21 cellular contexts compared by ENCODE assay signal in genomic region chr21:21547368-21547953, GRCh38.
DNase-seq lines count a peak whose midpoint lies in the region; ATAC-seq and TF ChIP-seq lines count a peak whose summit lies in the region.
"Had no signal": no experiment of that assay in that cellular context is flagged by ENCODE, and none has a peak within 500 bp of the region (broad histone marks: within the 10 kb centered on the region; RNA-seq: fewer than 3 reads in every experiment).

No MANE protein-coding gene starts in this region.

- no peaks in the 10 kb centered on the region for H4K20me1 ChIP-seq in SU-DHL-6 (ENCODE audit: low read depth, low read length)

- intact Hi-C loops in natural killer cell (cut with micrococcal nuclease): no loop called here

- H3K27me3 ChIP-seq in SU-DHL-6 (ENCODE audit: low read length): no peaks in the 10 kb centered on the region
- H3K27me3 ChIP-seq: breast epithelium, gastroesophageal sphincter, SJSA1, upper lobe of right lung had no signal

- H3K36me3 Mint-ChIP-seq in nephron (ENCODE audit: low read depth) (no peaks in the 10 kb centered on the region), natural killer cell (peaks cover 5% of the 10 kb centered on the region)
- H3K36me3 Mint-ChIP-seq: memory B cell had no signal

- H3K36me3 ChIP-seq in SU-DHL-6 (ENCODE audit: low read length): no peaks in the 10 kb centered on the region
- H3K36me3 ChIP-seq: breast epithelium, gastroesophageal sphincter, prostate gland, SJSA1, upper lobe of right lung had no signal

- H2AFZ ChIP-seq in SU-DHL-6 (ENCODE audit: low read depth, low read length, severe bottlenecking): peak overlapping the region; percentile 48

- H3K79me2 ChIP-seq in SU-DHL-6 (ENCODE audit: insufficient read depth, low read length): no peaks in the 10 kb centered on the region

- ATAC-seq in natural killer cell: no peak
- ATAC-seq: activated naive CD8-positive, alpha-beta T cell treated with anti-CD3 and anti-CD28 coated beads, Interleukin-2, amount 50 U/mL, for 24 hours; gastroesophageal sphincter; stimulated activated naive CD8-positive, alpha-beta T cell treated with anti-CD3 and anti-CD28 coated beads, Interleukin-15, amount 100 ng/mL, for 72 hours; upper lobe of right lung had no signal

- peak overlapping the region; percentile 24 for H3K4me2 ChIP-seq in SU-DHL-6 (ENCODE audit: low read depth, low read length, poor library complexity, severe bottlenecking)

- TF ChIP-seq CTCF in SU-DHL-6 (IDR thresholded peaks at IDR 0.05; ENCODE audit: insufficient read depth, low read length, poor library complexity, severe bottlenecking): no peak
- no peak for TF ChIP-seq CTCF in nephron (IDR thresholded peaks at IDR 0.05; ENCODE audit: unreplicated experiment in 3 of 3)
- TF ChIP-seq CTCF in natural killer cell (IDR thresholded peaks at IDR 0.05): no peak

- no peaks in the 10 kb centered on the region for H3K9me2 ChIP-seq in SU-DHL-6 (replicated peaks; ENCODE audit: insufficient read depth, low read length)

- H3K9me3 Mint-ChIP-seq in nephron (peaks cover 5% of the 10 kb centered on the region), natural killer cell (peaks cover 5 to 9% of the 10 kb centered on the region in 2 donors)
- H3K9me3 Mint-ChIP-seq: nephron progenitor cell had no signal

- H3K9me3 ChIP-seq in SU-DHL-6 (ENCODE audit: insufficient read depth, low read length): no peaks in the 10 kb centered on the region
- H3K9me3 ChIP-seq: breast epithelium, gastroesophageal sphincter, prostate gland, SJSA1, upper lobe of right lung had no signal

- H3K27ac ChIP-seq in SU-DHL-6 (ENCODE audit: low read depth, low read length): no peak overlapping the region
- H3K27ac ChIP-seq: breast epithelium, gastroesophageal sphincter, prostate gland, SJSA1, skin epidermis, upper lobe of right lung had no signal

- H3K27me3 Mint-ChIP-seq in nephron (ENCODE audit: low read depth) (no peaks in the 10 kb centered on the region), natural killer cell (ENCODE audit: low read depth in 2 of 2) (no peaks in the 10 kb centered on the region)
- H3K27me3 Mint-ChIP-seq: activated naive CD8-positive, alpha-beta T cell treated with anti-CD3 and anti-CD28 coated beads, Interleukin-2, amount 50 U/mL, for 24 hours; memory B cell; stimulated activated naive CD8-positive, alpha-beta T cell treated with anti-CD3 and anti-CD28 coated beads, Interleukin-15, amount 100 ng/mL, for 72 hours had no signal

- no peak overlapping the region for H3K9ac ChIP-seq in SU-DHL-6 (ENCODE audit: low read length)

- H3K27ac Mint-ChIP-seq in nephron (peak overlapping the region in 2 of 3 experiments; percentile 10 to 32), natural killer cell (no peak overlapping the region)
- H3K27ac Mint-ChIP-seq: activated naive CD8-positive, alpha-beta T cell treated with anti-CD3 and anti-CD28 coated beads, Interleukin-2, amount 50 U/mL, for 24 hours; activated T-helper 2 cell treated with anti-CD3 and anti-CD28 coated beads, Interferon-gamma antibody, Interleukin-2, Interleukin-4, amounts not matched to agents 10 μg/mL and 5 μg/mL and 100 μg/mL, durations not matched to agents 14 hours and 24 hours and 36 hours; memory B cell; nephron progenitor cell; stimulated activated naive CD8-positive, alpha-beta T cell treated with anti-CD3 and anti-CD28 coated beads, Interleukin-15, amount 100 ng/mL, for 72 hours had no signal

- H3K4me1 Mint-ChIP-seq in nephron: peaks cover 8% of the 10 kb centered on the region
- no peaks in the 10 kb centered on the region for H3K4me1 Mint-ChIP-seq in natural killer cell
- H3K4me1 Mint-ChIP-seq: activated naive CD8-positive, alpha-beta T cell treated with anti-CD3 and anti-CD28 coated beads, Interleukin-2, amount 50 U/mL, for 24 hours; memory B cell; nephron progenitor cell; stimulated activated naive CD8-positive, alpha-beta T cell treated with anti-CD3 and anti-CD28 coated beads, Interleukin-15, amount 100 ng/mL, for 72 hours had no signal

- no peak overlapping the region for H3K4me3 ChIP-seq in SU-DHL-6 (ENCODE audit: insufficient read depth, low read length, poor library complexity, severe bottlenecking)
- H3K4me3 ChIP-seq: breast epithelium, gastroesophageal sphincter, prostate gland, SJSA1, skin epidermis, upper lobe of right lung had no signal

- DNase-seq in LHCN-M2 (ENCODE audit: low read depth): peak; percentile 41
- DNase-seq in NCI-H2227 treated with DMSO at 0.1 percent for 48 hours (lab: John Stamatoyannopoulos, UW): peak; percentile 98
- DNase-seq in NCI-H82 (lab: John Stamatoyannopoulos, UW): no peak
- DNase-seq in natural killer cell: no peak
- DNase-seq in stimulated activated CD4-positive, alpha-beta T cell treated with anti-CD3 and anti-CD28 coated beads, Interleukin-1b, Interleukin-23, amount 100 ng/mL, for 48 hours: no peak
- DNase-seq: activated naive CD8-positive, alpha-beta T cell treated with anti-CD3 and anti-CD28 coated beads, Interleukin-2, amount 50 U/mL, for 24 hours; NCI-H2171 treated with DMSO at 0.1 percent for 48 hours; nephron progenitor cell; stimulated activated CD4-positive, alpha-beta T cell treated with anti-CD3 and anti-CD28 coated beads, Interleukin-2, amount 100 ng/mL, for 48 hours; stimulated activated naive CD8-positive, alpha-beta T cell treated with anti-CD3 and anti-CD28 coated beads, Interleukin-15, amount 100 ng/mL, for 72 hours; T1000; upper lobe of right lung had no signal

- H3F3A ChIP-seq in SU-DHL-6 (ENCODE audit: insufficient read depth): no peaks in the 10 kb centered on the region

- H3K4me3 Mint-ChIP-seq in nephron (no peak overlapping the region), natural killer cell (no peak overlapping the region)
- H3K4me3 Mint-ChIP-seq: activated naive CD8-positive, alpha-beta T cell treated with anti-CD3 and anti-CD28 coated beads, Interleukin-2, amount 50 U/mL, for 24 hours; memory B cell; nephron progenitor cell; stimulated activated naive CD8-positive, alpha-beta T cell treated with anti-CD3 and anti-CD28 coated beads, Interleukin-15, amount 100 ng/mL, for 72 hours had no signal

Comparison
In these comparisons a context has a peak if more than half of its experiments do, and no peak if none do; other contexts are left out.
1. DNase-seq: peak in LHCN-M2 (single experiment) and NCI-H2227 treated with DMSO at 0.1 percent for 48 hours (single experiment); none in NCI-H82 (single experiment), natural killer cell (single experiment) and stimulated activated CD4-positive, alpha-beta T cell treated with anti-CD3 and anti-CD28 coated beads, Interleukin-1b, Interleukin-23, amount 100 ng/mL, for 48 hours (single experiment).
2. H3K27ac Mint-ChIP-seq: peak in nephron (2 of 3); none in natural killer cell (0 of 2).